In genomic region chr22:17348464-17349103, GRCh38 we compare ENCODE assay signal across 22 cellular contexts. TPM values are rescaled to one million over a fixed set of nuclear protein-coding genes. Genes with fewer than 3 reads are reported as not detected.
"Had no signal": no experiment of that assay in that cellular context is flagged by ENCODE, and none has a peak within 500 bp of the region (broad histone marks: within the 10 kb centered on the region; RNA-seq: fewer than 3 reads in every experiment).

No MANE protein-coding gene starts in this region.

- H3K4me3 ChIP-seq: esophagus squamous epithelium, hepatocyte, left ventricle myocardium inferior, right atrium auricular region, skin epidermis had no signal

- H3K27me3 ChIP-seq: hepatocyte, right atrium auricular region had no signal

- H3K27ac Mint-ChIP-seq: activated B cell treated with CpG ODN at 0.5 μM for 24 hours; activated CD4-positive, alpha-beta T cell treated with anti-CD3 and anti-CD28 coated beads, Interleukin-2, amount 10 ng/mL, durations not matched to agents 24 days and 14 days; activated CD8-positive, alpha-beta T cell treated with anti-CD3 and anti-CD28 coated beads, Interleukin-2, amount 10 ng/mL, durations not matched to agents 7 days and 5 days; activated naive CD8-positive, alpha-beta T cell; nephron had no signal

- H3K27ac ChIP-seq: esophagus squamous epithelium, hepatocyte, left ventricle myocardium inferior, right atrium auricular region, skin epidermis had no signal

- DNase-seq: activated B cell treated with CpG ODN at 0.5 μM for 24 hours; activated CD4-positive, alpha-beta T cell treated with anti-CD3 and anti-CD28 coated beads, Interleukin-2, amount 10 ng/mL, durations not matched to agents 24 days and 14 days; activated CD8-positive, alpha-beta memory T cell treated with anti-CD3 and anti-CD28 coated beads, Interleukin-2, amount 50 U/mL, for 4 hours; activated CD8-positive, alpha-beta T cell treated with anti-CD3 and anti-CD28 coated beads, Interleukin-2, amount 10 ng/mL, durations not matched to agents 7 days and 5 days; activated gamma-delta T cell; activated T-cell treated with anti-CD3 and anti-CD28 coated beads, Interleukin-2, amount 50 U/mL, for 48 hours; amniotic stem cell; esophagus squamous epithelium; left ventricle myocardium inferior; mesendoderm; stimulated activated CD4-positive, alpha-beta T cell treated with anti-CD3 and anti-CD28 coated beads, Interleukin-4, amount 100 ng/mL, for 4 hours; stimulated activated CD8-positive, alpha-beta memory T cell treated with anti-CD3 and anti-CD28 coated beads, Interleukin-4, amount 100 ng/mL, for 48 hours; stimulated activated naive CD4-positive, alpha-beta T cell treated with Interleukin-2 at 50 U/mL for 16 hours; substantia nigra had no signal

- H3K9me3 Mint-ChIP-seq: activated B cell treated with CpG ODN at 0.5 μM for 24 hours; activated CD4-positive, alpha-beta T cell treated with anti-CD3 and anti-CD28 coated beads, Interleukin-2, amount 10 ng/mL, durations not matched to agents 24 days and 14 days; nephron had no signal

- H3K4me1 Mint-ChIP-seq: activated B cell treated with CpG ODN at 0.5 μM for 24 hours, nephron had no signal

- ATAC-seq: activated CD8-positive, alpha-beta T cell treated with anti-CD3 and anti-CD28 coated beads, Interleukin-2, amount 10 ng/mL, durations not matched to agents 7 days and 5 days had no signal

- H3K27me3 Mint-ChIP-seq: progenitor cell of endocrine pancreas had no signal

- H3K9me3 ChIP-seq: esophagus squamous epithelium, left ventricle myocardium inferior, right atrium auricular region had no signal

- H3K36me3 Mint-ChIP-seq: activated naive CD8-positive, alpha-beta T cell had no signal

- H3K4me1 ChIP-seq: esophagus squamous epithelium, left ventricle myocardium inferior, right atrium auricular region had no signal

- H3K4me3 Mint-ChIP-seq: activated B cell treated with CpG ODN at 0.5 μM for 24 hours; activated CD4-positive, alpha-beta T cell treated with anti-CD3 and anti-CD28 coated beads, Interleukin-2, amount 10 ng/mL, durations not matched to agents 24 days and 14 days; activated CD8-positive, alpha-beta T cell treated with anti-CD3 and anti-CD28 coated beads, Interleukin-2, amount 10 ng/mL, durations not matched to agents 7 days and 5 days; activated naive CD8-positive, alpha-beta T cell; nephron had no signal

- H3K36me3 ChIP-seq: esophagus squamous epithelium, left ventricle myocardium inferior, right atrium auricular region had no signal

RNA-seq across cellular contexts. Expression of gene CECR2, which starts 20.7 kb away (rescaled TPM):
- total RNA-seq: activated CD8-positive, alpha-beta T cell treated with anti-CD3 and anti-CD28 coated beads, Interleukin-2, amount 10 ng/mL, durations not matched to agents 7 days and 5 days; fibroblast of villous mesenchyme had no signal
- polyA plus RNA-seq: keratinocyte had no signal
